In genomic region chr17:76032073-76032779, GRCh38 we compare ENCODE assay signal across 13 cellular contexts. TPM values are rescaled to one million over a fixed set of nuclear protein-coding genes. Genes with fewer than 3 reads are reported as not detected.
A peak's percentile ranks its signal among the peaks of the same experiment; 100 is the strongest.
DNase-seq lines count a peak whose midpoint lies in the region; ATAC-seq, FAIRE-seq and TF ChIP-seq lines count a peak whose summit lies in the region.
"Had no signal": no experiment of that assay in that cellular context is flagged by ENCODE, and none has a peak within 500 bp of the region (broad histone marks: within the 10 kb centered on the region; RNA-seq: fewer than 3 reads in every experiment).

No MANE protein-coding gene starts in this region.

- no peak for TF ChIP-seq EP300 in GM12878 (IDR thresholded peaks at IDR 0.05; ENCODE audit: borderline replicate concordance in 1 of 2, control insufficient read depth in 1 of 2, low read depth in 2 of 2, low read length in 2 of 2)

- no peak overlapping the region for H3K4me2 ChIP-seq in GM12878 (ENCODE audit: control insufficient read depth, insufficient read depth)

- WGBS in GM12878 (ENCODE audit: insufficient coverage, insufficient replicate concordance, low lambda C conversion rate, missing lambda C conversion rate), result 71% methylated on average over 20 of the region's 20 CpGs

- no peak overlapping the region for H3K9ac ChIP-seq in GM12878 (ENCODE audit: control insufficient read depth, insufficient read depth, low read length)

- in situ Hi-C loops in GM12878 (cut with MboI), result no loop called here

- CTCF ChIA-PET in A673 (lab: Charles Lee), result interaction anchor here (0.7 kb wide), 1 partner anchor 11 kb away, joined by 4 read pairs; no protein-coding TSS in a partner anchor
- CTCF ChIA-PET in GM12878 (lab: Yijun Ruan, JAX), result interaction anchor here (1.0 to 1.6 kb wide), 3 partner anchors 18 to 267 kb away, joined by 3 to 5 read pairs (median 5); no protein-coding TSS in a partner anchor

- no peak overlapping the region for H2AFZ ChIP-seq in GM12878 (ENCODE audit: control insufficient read depth, low read depth, low read length)

- ATAC-seq in GM12878, result peak; percentile 45; the same call in 2 of the 3 replicates
- ATAC-seq in HG03460 (IDR thresholded peaks at IDR 0.05; ENCODE audit: unreplicated experiment), result no peak
- ATAC-seq: heart right ventricle had no signal

- FAIRE-seq in GM12878 (lab: Jason Lieb, UNC), result no peak

- no peak for TF ChIP-seq RAD21 in GM12878 (IDR thresholded peaks at IDR 0.05; ENCODE audit: insufficient read depth, low read depth, low read length)

- H3K79me2 ChIP-seq in GM12878 (ENCODE audit: control insufficient read depth, insufficient read depth, low read length), result no peaks in the 10 kb centered on the region

- H3K9me3 ChIP-seq in A673 (ENCODE audit: low read depth, low read length, poor library complexity, severe bottlenecking) (no peaks in the 10 kb centered on the region), GM12878 (replicated peaks; ENCODE audit: control insufficient read depth, insufficient read depth, low read length) (no peaks in the 10 kb centered on the region)
- no peaks in the 10 kb centered on the region for H3K9me3 ChIP-seq in effector memory CD4-positive, alpha-beta T cell (ENCODE audit: control insufficient read depth, low read length)
- H3K9me3 ChIP-seq: heart right ventricle, right atrium auricular region, upper lobe of left lung had no signal

- no peak overlapping the region for H3K27ac ChIP-seq in A673 (ENCODE audit: low read depth, low read length, poor library complexity, severe bottlenecking)
- no peak overlapping the region for H3K27ac ChIP-seq in GM12878 (ENCODE audit: control insufficient read depth, insufficient read depth)
- H3K27ac ChIP-seq in effector memory CD4-positive, alpha-beta T cell (ENCODE audit: insufficient read depth, low read length, poor library complexity, severe bottlenecking), result no peak overlapping the region
- H3K27ac ChIP-seq: heart right ventricle, right atrium auricular region had no signal

- intact Hi-C loops in A673 (cut with micrococcal nuclease; ENCODE audit: unreplicated experiment) (no loop called here), GM12878 (cut with micrococcal nuclease; ENCODE audit: unreplicated experiment) (no loop called here)

- H3K27me3 ChIP-seq in A673 (replicated peaks; ENCODE audit: insufficient read depth, low read depth, low read length, poor library complexity) (no peaks in the 10 kb centered on the region), GM12878 (replicated peaks in 1 of 2; ENCODE audit: control insufficient read depth in 2 of 2, insufficient read depth in 2 of 2, low read length in 1 of 2) (no peaks in the 10 kb centered on the region)
- no peaks in the 10 kb centered on the region for H3K27me3 ChIP-seq in effector memory CD4-positive, alpha-beta T cell (replicated peaks; ENCODE audit: control insufficient read depth, insufficient read depth, low read length, poor library complexity, severe bottlenecking)
- H3K27me3 ChIP-seq: heart right ventricle, right atrium auricular region, upper lobe of left lung had no signal

- H3K4me3 ChIP-seq in A673 (ENCODE audit: low read depth, low read length, poor library complexity, severe bottlenecking) (no peak overlapping the region), GM12878 (no peak overlapping the region)
- no peak overlapping the region for H3K4me3 ChIP-seq in effector memory CD4-positive, alpha-beta T cell (ENCODE audit: insufficient read depth, low read depth, low read length, poor library complexity, severe bottlenecking)
- H3K4me3 ChIP-seq: heart right ventricle, right atrium auricular region, upper lobe of left lung had no signal

- H3K4me1 ChIP-seq in A673 (ENCODE audit: insufficient read depth, low read length, poor library complexity, severe bottlenecking) (peaks cover 23% of the 10 kb centered on the region), GM12878 (ENCODE audit: control insufficient read depth, insufficient read depth, low read length) (no peaks in the 10 kb centered on the region)
- peaks cover 10% of the 10 kb centered on the region for H3K4me1 ChIP-seq in effector memory CD4-positive, alpha-beta T cell (ENCODE audit: control insufficient read depth, insufficient read depth, low read length, poor library complexity, severe bottlenecking)

- TF ChIP-seq CTCF in A673 (conservative IDR thresholded peaks at IDR 0.05; ENCODE audit: low read depth, low read length), result peak; percentile 36; the same call in 1 of the 2 replicates
- no peak for TF ChIP-seq CTCF in GM12878 (IDR thresholded peaks at IDR 0.05 in 2 of 3, conservative IDR thresholded peaks at IDR 0.05 in 1 of 3; ENCODE audit: control insufficient read depth in 2 of 3, extremely low read depth in 1 of 3, insufficient read depth in 1 of 3, low read depth in 3 of 3, low read length in 3 of 3)

- SMC1A ChIA-PET in GM12878 (lab: Charles Lee; ENCODE audit: uncharacterized antibody, unreplicated experiment), result no interaction called here

- DNase-seq in A673 (ENCODE audit: low spot score) (peak; percentile 83), NCI-H1092 (lab: John Stamatoyannopoulos, UW) (peak; percentile 61), GM12878 (ENCODE audit: low read depth, low spot score) (no peak)
- DNase-seq in activated CD4-positive, alpha-beta T cell treated with anti-CD3 and anti-CD28 coated beads for 48 hours, result no peak
- no peak for DNase-seq in effector memory CD4-positive, alpha-beta T cell
- DNase-seq: effector CD8-positive, alpha-beta T cell; heart right ventricle; KG1; T-helper 2 cell; upper lobe of left lung had no signal

- no peak for TF ChIP-seq POLR2A in GM12878 (IDR thresholded peaks at IDR 0.05; ENCODE audit: low read depth, low read length)

- H4K20me1 ChIP-seq in GM12878 (ENCODE audit: control insufficient read depth, insufficient read depth), result no peaks in the 10 kb centered on the region

- H3K36me3 ChIP-seq in A673 (ENCODE audit: insufficient read depth, low read length, poor library complexity, severe bottlenecking), result no peaks in the 10 kb centered on the region
- H3K36me3 ChIP-seq in GM12878 (ENCODE audit: control insufficient read depth in 2 of 2, insufficient read depth in 2 of 2, low read length in 1 of 2), result peaks cover 0 to 6% of the 10 kb centered on the region in 2 experiments; a peak in 2 of 4 replicates
- H3K36me3 ChIP-seq in effector memory CD4-positive, alpha-beta T cell (ENCODE audit: control insufficient read depth, insufficient read depth, low read length), result no peaks in the 10 kb centered on the region
- H3K36me3 ChIP-seq: right atrium auricular region, upper lobe of left lung had no signal

- no TSS peak for BruUV-seq in A673 (replicated peaks; lab: Mats Ljungman, UMichigan)
- BruUV-seq in GM12878 (replicated peaks; lab: Mats Ljungman, UMichigan), result no TSS peak

- POLR2A ChIA-PET in A673 (lab: Charles Lee; ENCODE audit: low non-redundant PET) (no interaction called here), GM12878 (lab: Charles Lee) (no interaction called here)

- RAD21 ChIA-PET in GM12878 (lab: Charles Lee; ENCODE audit: unreplicated experiment), result interaction anchor here (0.6 kb wide), 1 partner anchor 393 kb away, joined by 3 read pairs; no protein-coding TSS in a partner anchor

RNA-seq across cellular contexts. Expression of gene EVPL, which starts 5.1 kb away (rescaled TPM):
- total RNA-seq in A673 (2021) (0.15 and 0.21 TPM in 2 replicates), GM12878 (2014; rRNA removed) (not detected in 2 replicates), GM12878 (2014; rRNA removed; fragmentation: Illumina TruSeq; extraction: Trizol) (not detected in 2 replicates), GM12878 (2021) (0.03 TPM in 2 replicates)
- not detected in 2 replicates for total RNA-seq in GM12878 (2013; cell fraction: nucleolus; rRNA removed)
- not detected for polyA plus RNA-seq in GM12878 (2011; ENCODE audit: low read depth)
- polyA plus RNA-seq in GM12878 (2011; rRNA removed) (not detected in 2 replicates), GM12878 (2014; fragmentation: Illumina TruSeq; extraction: Trizol) (not detected in 2 replicates), GM12878 (2014; fragmentation: Nextera tagmentation; extraction: Ambion mirVana) (not detected), GM12878 (2014; rRNA removed) (0.01 TPM in 1 of 2 replicates, not detected in the other), GM12878 (2016; fragmentation: Nextera tagmentation; extraction: Ambion mirVana) (not detected)
- polyA plus RNA-seq in GM12878 (2011; cell fraction: cytosol; rRNA removed), result not detected in 2 replicates
- not detected in 2 replicates for polyA plus RNA-seq in GM12878 (2011; cell fraction: nucleus; rRNA removed)
- polyA plus RNA-seq in GM12878 (2012), result 0.03 TPM in 1 of 2 replicates, not detected in the other
- not detected in 2 replicates for polyA minus RNA-seq in GM12878 (2011; rRNA and poly(A)+ RNA removed)
- polyA minus RNA-seq in GM12878 (2011; cell fraction: cytosol; rRNA and poly(A)+ RNA removed), result not detected in 2 replicates
- polyA minus RNA-seq in GM12878 (2011; cell fraction: nucleus; rRNA and poly(A)+ RNA removed), result not detected in 2 replicates

RNA-seq across cellular contexts. Expression of gene CDK3, which starts 31.6 kb away (rescaled TPM):
- 8.5 and 10.0 TPM in 2 replicates for total RNA-seq in A673 (2021)
- 5.8 and 7.3 TPM in 2 replicates for total RNA-seq in GM12878 (2013; cell fraction: nucleolus; rRNA removed)
- 1.1 and 1.6 TPM in 2 replicates for total RNA-seq in GM12878 (2014; rRNA removed)
- total RNA-seq in GM12878 (2014; rRNA removed; fragmentation: Illumina TruSeq; extraction: Trizol), result 3.5 and 4.0 TPM in 2 replicates
- 5.3 and 6.9 TPM in 2 replicates for total RNA-seq in GM12878 (2021)
- polyA plus RNA-seq in GM12878 (2011; ENCODE audit: low read depth), result 2.2 TPM
- 4.1 and 7.0 TPM in 2 replicates for polyA plus RNA-seq in GM12878 (2011; rRNA removed)
- polyA plus RNA-seq in GM12878 (2011; cell fraction: cytosol; rRNA removed), result 8.2 and 12.7 TPM in 2 replicates
- polyA plus RNA-seq in GM12878 (2011; cell fraction: nucleus; rRNA removed), result 62.4 and 67.3 TPM in 2 replicates
- 4.9 and 5.6 TPM in 2 replicates for polyA plus RNA-seq in GM12878 (2012)
- polyA plus RNA-seq in GM12878 (2014; fragmentation: Illumina TruSeq; extraction: Trizol), result 3.4 and 5.2 TPM in 2 replicates
- 1 to 10 TPM; 1.3 to 1.6 TPM for polyA plus RNA-seq in GM12878 (2014; fragmentation: Nextera tagmentation; extraction: Ambion mirVana)
- polyA plus RNA-seq in GM12878 (2014; rRNA removed), result 7.1 and 7.9 TPM in 2 replicates
- 1 to 10 TPM; 3.5 to 4.5 TPM for polyA plus RNA-seq in GM12878 (2016; fragmentation: Nextera tagmentation; extraction: Ambion mirVana)
- polyA minus RNA-seq in GM12878 (2011; rRNA and poly(A)+ RNA removed), result 2.8 and 3.1 TPM in 2 replicates
- polyA minus RNA-seq in GM12878 (2011; cell fraction: cytosol; rRNA and poly(A)+ RNA removed), result not detected in 2 replicates
- 1.2 and 1.4 TPM in 2 replicates for polyA minus RNA-seq in GM12878 (2011; cell fraction: nucleus; rRNA and poly(A)+ RNA removed)

RNA-seq across cellular contexts. Expression of gene SRP68, which starts 40.1 kb away (rescaled TPM):
- total RNA-seq in A673 (2021), result 96.4 and 101 TPM in 2 replicates
- total RNA-seq in GM12878 (2013; cell fraction: nucleolus; rRNA removed), result 59.5 and 59.6 TPM in 2 replicates
- total RNA-seq in GM12878 (2014; rRNA removed), result 27.5 and 30.2 TPM in 2 replicates
- total RNA-seq in GM12878 (2014; rRNA removed; fragmentation: Illumina TruSeq; extraction: Trizol), result 24.7 and 26.6 TPM in 2 replicates
- 66.7 and 68.5 TPM in 2 replicates for total RNA-seq in GM12878 (2021)
- polyA plus RNA-seq in GM12878 (2011; ENCODE audit: low read depth), result 83.3 TPM
- 68.5 and 84.8 TPM in 2 replicates for polyA plus RNA-seq in GM12878 (2011; rRNA removed)
- 70.4 and 84.8 TPM in 2 replicates for polyA plus RNA-seq in GM12878 (2011; cell fraction: cytosol; rRNA removed)
- polyA plus RNA-seq in GM12878 (2011; cell fraction: nucleus; rRNA removed), result 55.2 and 59.4 TPM in 2 replicates
- 54.5 and 62.7 TPM in 2 replicates for polyA plus RNA-seq in GM12878 (2012)
- 73.5 and 74.9 TPM in 2 replicates for polyA plus RNA-seq in GM12878 (2014; fragmentation: Illumina TruSeq; extraction: Trizol)
- polyA plus RNA-seq in GM12878 (2014; fragmentation: Nextera tagmentation; extraction: Ambion mirVana), result 10 to 100 TPM; 29.5 to 41.9 TPM
- 56.9 and 58.6 TPM in 2 replicates for polyA plus RNA-seq in GM12878 (2014; rRNA removed)
- 10 to 100 TPM; 87.0 to 89.7 TPM for polyA plus RNA-seq in GM12878 (2016; fragmentation: Nextera tagmentation; extraction: Ambion mirVana)
- 71.2 and 71.4 TPM in 2 replicates for polyA minus RNA-seq in GM12878 (2011; rRNA and poly(A)+ RNA removed)
- polyA minus RNA-seq in GM12878 (2011; cell fraction: cytosol; rRNA and poly(A)+ RNA removed), result 24.7 and 34.1 TPM in 2 replicates
- 22.6 and 39.7 TPM in 2 replicates for polyA minus RNA-seq in GM12878 (2011; cell fraction: nucleus; rRNA and poly(A)+ RNA removed)

RNA-seq across cellular contexts. Expression of gene GALR2, which starts 42.4 kb away (rescaled TPM):
- not detected in 2 replicates for total RNA-seq in A673 (2021)
- total RNA-seq in GM12878 (2013; cell fraction: nucleolus; rRNA removed), result not detected in 2 replicates
- 0.06 and 0.16 TPM in 2 replicates for total RNA-seq in GM12878 (2014; rRNA removed)
- not detected in 2 replicates for total RNA-seq in GM12878 (2014; rRNA removed; fragmentation: Illumina TruSeq; extraction: Trizol)
- total RNA-seq in GM12878 (2021), result 0.24 TPM in 1 of 2 replicates, not detected in the other
- polyA plus RNA-seq in GM12878 (2011; ENCODE audit: low read depth), result not detected
- polyA plus RNA-seq in GM12878 (2011; rRNA removed), result 0.22 TPM in 1 of 2 replicates, not detected in the other
- polyA plus RNA-seq in GM12878 (2011; cell fraction: cytosol; rRNA removed), result 0.22 and 0.42 TPM in 2 replicates
- 0.37 and 0.75 TPM in 2 replicates for polyA plus RNA-seq in GM12878 (2011; cell fraction: nucleus; rRNA removed)
- 0.10 and 0.26 TPM in 2 replicates for polyA plus RNA-seq in GM12878 (2012)
- polyA plus RNA-seq in GM12878 (2014; fragmentation: Illumina TruSeq; extraction: Trizol), result not detected in 2 replicates
- not detected for polyA plus RNA-seq in GM12878 (2014; fragmentation: Nextera tagmentation; extraction: Ambion mirVana)
- polyA plus RNA-seq in GM12878 (2014; rRNA removed), result 0.20 and 0.42 TPM in 2 replicates
- 1 to 10 TPM in 1 of 2 experiments, under 1 TPM in 1; 0.63 to 1.2 TPM for polyA plus RNA-seq in GM12878 (2016; fragmentation: Nextera tagmentation; extraction: Ambion mirVana)
- 0.15 TPM in 1 of 2 replicates, not detected in the other for polyA minus RNA-seq in GM12878 (2011; rRNA and poly(A)+ RNA removed)
- polyA minus RNA-seq in GM12878 (2011; cell fraction: cytosol; rRNA and poly(A)+ RNA removed), result 0.94 TPM in 1 of 2 replicates, not detected in the other
- polyA minus RNA-seq in GM12878 (2011; cell fraction: nucleus; rRNA and poly(A)+ RNA removed), result not detected in 2 replicates
- total RNA-seq: heart right ventricle, mesothelial cell of epicardium, right atrium auricular region had no signal

RNA-seq across cellular contexts. Expression of gene ZACN, which starts 46.8 kb away (rescaled TPM):
- total RNA-seq in A673 (2021) (not detected in 2 replicates), GM12878 (2014; rRNA removed) (0.06 and 0.11 TPM in 2 replicates), GM12878 (2014; rRNA removed; fragmentation: Illumina TruSeq; extraction: Trizol) (0.22 TPM in 1 of 2 replicates, not detected in the other), GM12878 (2021) (0.49 and 0.53 TPM in 2 replicates)
- total RNA-seq in GM12878 (2013; cell fraction: nucleolus; rRNA removed), result not detected in 2 replicates
- 4.0 TPM for polyA plus RNA-seq in GM12878 (2011; ENCODE audit: low read depth)
- polyA plus RNA-seq in GM12878 (2011; rRNA removed) (0.14 and 0.23 TPM in 2 replicates), GM12878 (2014; fragmentation: Illumina TruSeq; extraction: Trizol) (not detected in 2 replicates), GM12878 (2014; fragmentation: Nextera tagmentation; extraction: Ambion mirVana) (under 1 TPM in 1 of 2 experiments, not detected in 1; 0.99 TPM), GM12878 (2014; rRNA removed) (0.25 and 0.46 TPM in 2 replicates), GM12878 (2016; fragmentation: Nextera tagmentation; extraction: Ambion mirVana) (10 to 100 TPM in 1 of 2 experiments, 1 to 10 TPM in 1; 8.7 to 11.3 TPM)
- 0.19 and 0.50 TPM in 2 replicates for polyA plus RNA-seq in GM12878 (2011; cell fraction: cytosol; rRNA removed)
- 3.3 and 4.1 TPM in 2 replicates for polyA plus RNA-seq in GM12878 (2011; cell fraction: nucleus; rRNA removed)
- polyA plus RNA-seq in GM12878 (2012), result 7.8 and 9.3 TPM in 2 replicates
- 0.67 TPM in 1 of 2 replicates, not detected in the other for polyA minus RNA-seq in GM12878 (2011; rRNA and poly(A)+ RNA removed)
- not detected in 2 replicates for polyA minus RNA-seq in GM12878 (2011; cell fraction: cytosol; rRNA and poly(A)+ RNA removed)
- 0.24 TPM in 1 of 2 replicates, not detected in the other for polyA minus RNA-seq in GM12878 (2011; cell fraction: nucleus; rRNA and poly(A)+ RNA removed)
- total RNA-seq: heart right ventricle, right atrium auricular region, upper lobe of left lung had no signal

Comparison
In these comparisons a context has a peak if more than half of its experiments do, and no peak if none do; other contexts are left out.
1. DNase-seq: peak in A673 (single experiment) and NCI-H1092 (single experiment); none in GM12878 (single experiment), activated CD4-positive, alpha-beta T cell treated with anti-CD3 and anti-CD28 coated beads for 48 hours (single experiment) and effector memory CD4-positive, alpha-beta T cell (0 of 3).